In genomic region chr16:87464691-87465300, GRCh38 we compare ENCODE assay signal across 8 cellular contexts. TPM values are rescaled to one million over a fixed set of nuclear protein-coding genes. Genes with fewer than 3 reads are reported as not detected.
DNase-seq lines count a peak whose midpoint lies in the region; ATAC-seq and TF ChIP-seq lines count a peak whose summit lies in the region.

No MANE protein-coding gene starts in this region.

- peaks cover 38% of the 10 kb centered on the region for H3K4me1 Mint-ChIP-seq in Calu3 (ENCODE audit: low read depth, unreplicated experiment)
- peaks cover 45% of the 10 kb centered on the region for H3K4me1 Mint-ChIP-seq in nephron
- H3K4me1 Mint-ChIP-seq in type B pancreatic cell (ENCODE audit: unreplicated experiment): peaks cover 47% of the 10 kb centered on the region

- peaks cover 0 to 6% (median 0%) of the 10 kb centered on the region in 3 donors for H3K36me3 ChIP-seq in esophagus squamous epithelium

- no peak for ATAC-seq in GM21528 (IDR thresholded peaks at IDR 0.05; ENCODE audit: low FRiP score, unreplicated experiment)

- H3K9me3 Mint-ChIP-seq in Calu3 (ENCODE audit: low read depth, unreplicated experiment) (no peaks in the 10 kb centered on the region), nephron (no peaks in the 10 kb centered on the region), type B pancreatic cell (no peaks in the 10 kb centered on the region)

- peak overlapping the region; percentile 64 to 94 (median 88) for H3K27ac ChIP-seq in esophagus squamous epithelium

- no peak for TF ChIP-seq CTCF in Calu3 (IDR thresholded peaks at IDR 0.05; ENCODE audit: unreplicated experiment)
- no peak for TF ChIP-seq CTCF in esophagus squamous epithelium (IDR thresholded peaks at IDR 0.05)
- no peak for TF ChIP-seq CTCF in nephron (IDR thresholded peaks at IDR 0.05; ENCODE audit: unreplicated experiment in 3 of 3)
- TF ChIP-seq CTCF in type B pancreatic cell (conservative IDR thresholded peaks at IDR 0.05): no peak

- TF ChIP-seq POLR2A in esophagus squamous epithelium (IDR thresholded peaks at IDR 0.05): peak in 2 of 4 donors; percentile 19 to 26

- peak overlapping the region; percentile 66 for H3K27ac Mint-ChIP-seq in Calu3 (ENCODE audit: unreplicated experiment)
- peak overlapping the region; percentile 92 to 97 (median 97) for H3K27ac Mint-ChIP-seq in nephron
- H3K27ac Mint-ChIP-seq in type B pancreatic cell: peak overlapping the region; percentile 89

- H3K36me3 Mint-ChIP-seq in Calu3 (ENCODE audit: insufficient read depth, unreplicated experiment) (peaks cover 12% of the 10 kb centered on the region), nephron (ENCODE audit: low read depth) (peaks cover 2% of the 10 kb centered on the region), type B pancreatic cell (peaks cover 6% of the 10 kb centered on the region)

- DNase-seq in Calu3: peak; percentile 14
- DNase-seq in LHCN-M2 (ENCODE audit: low read depth): peak; percentile 94
- peak; percentile 9 for DNase-seq in activated CD8-positive, alpha-beta memory T cell treated with anti-CD3 and anti-CD28 coated beads, Interleukin-2, amount 50 U/mL, for 1 hour (ENCODE audit: extremely low read depth)
- no peak for DNase-seq in esophagus squamous epithelium (lab: John Stamatoyannopoulos, UW)
- DNase-seq in type B pancreatic cell (ENCODE audit: extremely low spot score, unreplicated experiment): no peak
- no peak for DNase-seq in NCI-H748 (lab: John Stamatoyannopoulos, UW; ENCODE audit: unreplicated experiment)

- no peaks in the 10 kb centered on the region for H3K27me3 Mint-ChIP-seq in Calu3 (ENCODE audit: unreplicated experiment)
- H3K27me3 Mint-ChIP-seq in nephron (ENCODE audit: low read depth): no peaks in the 10 kb centered on the region
- no peaks in the 10 kb centered on the region for H3K27me3 Mint-ChIP-seq in type B pancreatic cell

- CTCF ChIA-PET in Calu3 (lab: Charles Lee): interaction anchor here (0.6 to 1.5 kb wide), 8 partner anchors 11 to 171 kb away, joined by 3 to 5 read pairs (median 4); no protein-coding TSS in a partner anchor

- H3K4me3 Mint-ChIP-seq in Calu3 (ENCODE audit: low read depth, unreplicated experiment) (peak overlapping the region; percentile 62), nephron (peak overlapping the region; percentile 25 to 41 (median 36)), type B pancreatic cell (peak overlapping the region; percentile 64)

- peak overlapping the region in 2 of 4 donors; percentile 6 to 52 for H3K4me3 ChIP-seq in esophagus squamous epithelium

- peaks cover 23 to 75% (median 52%) of the 10 kb centered on the region in 3 donors for H3K4me1 ChIP-seq in esophagus squamous epithelium

- H3K27me3 ChIP-seq in esophagus squamous epithelium: no peaks in the 10 kb centered on the region

- 7 to 9% methylated on average over 12 to 13 of the region's 13 CpGs for WGBS in esophagus squamous epithelium, 2 donors

- intact Hi-C loops in Calu3 (cut with micrococcal nuclease; ENCODE audit: unreplicated experiment): no loop called here
- intact Hi-C loops in esophagus squamous epithelium (cut with DNase I): no loop called here

- BruUV-seq in Calu3 (replicated peaks; lab: Mats Ljungman, UMichigan): no TSS peak

- no peaks in the 10 kb centered on the region for H3K9me3 ChIP-seq in esophagus squamous epithelium

RNA-seq across cellular contexts. Expression of gene ZCCHC14, which starts 28.0 kb away (rescaled TPM):
- total RNA-seq in Calu3 (2022): 41.3 and 45.4 TPM in 2 replicates
- 3.2 and 4.4 TPM in 2 replicates for total RNA-seq in LHCN-M2 (2014; rRNA removed)
- 4.4 TPM for polyA plus RNA-seq in LHCN-M2 (2012)
- 10 to 100 TPM in 3 of 4 donors, 1 to 10 TPM in 1; 8.3 to 19.6 (median 14.7) TPM for total RNA-seq in esophagus squamous epithelium
- total RNA-seq in type B pancreatic cell (ENCODE audit: low replicate concordance): 23.5 and 32.3 TPM in 2 replicates

Comparison
In these comparisons a context has a peak if more than half of its experiments do, and no peak if none do; other contexts are left out.
1. DNase-seq: peak in Calu3 (single experiment), LHCN-M2 (single experiment) and activated CD8-positive, alpha-beta memory T cell treated with anti-CD3 and anti-CD28 coated beads, Interleukin-2, amount 50 U/mL, for 1 hour (single experiment); none in esophagus squamous epithelium (single experiment), type B pancreatic cell (single experiment) and NCI-H748 (single experiment).
2. Peak in every context shown above with its lines, with median percentiles within 50 percentile points of each other: H3K27ac Mint-ChIP-seq and H3K4me3 Mint-ChIP-seq.